In genomic region chr2:48529676-48530032, GRCh38 we compare ENCODE assay signal across 9 cellular contexts. TPM values are rescaled to one million over a fixed set of nuclear protein-coding genes. Genes with fewer than 3 reads are reported as not detected.
DNase-seq lines count a peak whose midpoint lies in the region; ATAC-seq, FAIRE-seq and TF ChIP-seq lines count a peak whose summit lies in the region.
"Had no signal": no experiment of that assay in that cellular context is flagged by ENCODE, and none has a peak within 500 bp of the region (broad histone marks: within the 10 kb centered on the region; RNA-seq: fewer than 3 reads in every experiment).

No MANE protein-coding gene starts in this region.

- H3K27me3 Mint-ChIP-seq in activated naive CD8-positive, alpha-beta T cell: no peaks in the 10 kb centered on the region

- no peak for TF ChIP-seq CTCF in kidney (IDR thresholded peaks at IDR 0.05; ENCODE audit: borderline replicate concordance, extremely low read depth, insufficient read depth)

- peak overlapping the region in 7 of 11 experiments; percentile 56 to 83 (median 73); a peak in 11 of 22 replicates for H3K9ac ChIP-seq in BLaER1 treated with 17β-estradiol and CSF1 and Interleukin-3, amounts not matched to agents 10 nM and 100 nM
- H3K9ac ChIP-seq in kidney (ENCODE audit: low read length in 2 of 2): peak overlapping the region in 1 of 2 donors; percentile 22

- H3K27ac ChIP-seq in BLaER1 treated with 17β-estradiol and CSF1 and Interleukin-3, amounts not matched to agents 10 nM and 100 nM: no peak overlapping the region
- H3K27ac ChIP-seq in kidney (ENCODE audit: low read depth in 2 of 2, low read length in 2 of 2) (peak overlapping the region; percentile 53 to 67), thymus (ENCODE audit: low read depth) (no peak overlapping the region)

- FAIRE-seq in kidney (lab: Jason Lieb, UNC): no peak
- FAIRE-seq: endometrium had no signal

- H3K4me3 Mint-ChIP-seq in activated naive CD8-positive, alpha-beta T cell: peak overlapping the region; percentile 83

- H3K4me3 ChIP-seq in BLaER1 treated with 17β-estradiol and CSF1 and Interleukin-3, amounts not matched to agents 10 nM and 100 nM: peak overlapping the region; percentile 59 to 89 (median 82)
- H3K4me3 ChIP-seq in kidney (ENCODE audit: low read length in 2 of 2): peak overlapping the region; percentile 45 to 57
- H3K4me3 ChIP-seq in thymus (ENCODE audit: low read length): peak overlapping the region; percentile 87

- intact Hi-C loops in kidney (cut with DNase I): no loop called here

- no peaks in the 10 kb centered on the region for H4K20me1 ChIP-seq in BLaER1 treated with 17β-estradiol and CSF1 and Interleukin-3, amounts not matched to agents 10 nM and 100 nM

- ATAC-seq in HG02870 (IDR thresholded peaks at IDR 0.05; ENCODE audit: unreplicated experiment) (peak; percentile 8), HG02973 (IDR thresholded peaks at IDR 0.05; ENCODE audit: unreplicated experiment) (no peak), HG03469 (IDR thresholded peaks at IDR 0.05; ENCODE audit: unreplicated experiment) (no peak)

- H3K36me3 ChIP-seq in BLaER1 treated with 17β-estradiol and CSF1 and Interleukin-3, amounts not matched to agents 10 nM and 100 nM: 0 out of 22 replicates have a peak, but pooled peaks cover 0 to 4% (median 0%) of the 10 kb centered on the region in 11 experiments
- no peaks in the 10 kb centered on the region for H3K36me3 ChIP-seq in kidney (ENCODE audit: control insufficient read depth in 1 of 2, insufficient read depth in 2 of 2, low read length in 2 of 2)
- H3K36me3 ChIP-seq in thymus (ENCODE audit: control insufficient read depth, insufficient read depth): no peaks in the 10 kb centered on the region

- peak overlapping the region; percentile 64 to 90 (median 77); a peak in 19 of 22 replicates for H3K4me2 ChIP-seq in BLaER1 treated with 17β-estradiol and CSF1 and Interleukin-3, amounts not matched to agents 10 nM and 100 nM

- H3K9me3 ChIP-seq in BLaER1 treated with 17β-estradiol and CSF1 and Interleukin-3, amounts not matched to agents 10 nM and 100 nM (replicated peaks in 1 of 11): no peaks in the 10 kb centered on the region
- H3K9me3 ChIP-seq in kidney (ENCODE audit: control insufficient read depth in 1 of 2, low read length in 2 of 2) (no peaks in the 10 kb centered on the region), thymus (ENCODE audit: control insufficient read depth) (no peaks in the 10 kb centered on the region)

- H3K4me1 Mint-ChIP-seq in activated naive CD8-positive, alpha-beta T cell (ENCODE audit: low read depth): peaks cover 20% of the 10 kb centered on the region

- 5% methylated on average over 15 of the region's 15 CpGs for WGBS in thymus

- H3K36me3 Mint-ChIP-seq in activated naive CD8-positive, alpha-beta T cell: peaks cover 11% of the 10 kb centered on the region

- H3K4me1 ChIP-seq in BLaER1 treated with 17β-estradiol and CSF1 and Interleukin-3, amounts not matched to agents 10 nM and 100 nM: peaks cover 24 to 42% (median 29%) of the 10 kb centered on the region in 10 experiments
- H3K4me1 ChIP-seq in kidney (ENCODE audit: control insufficient read depth in 1 of 2, insufficient read depth in 1 of 2, low read depth in 1 of 2, low read length in 2 of 2) (peaks cover 0 to 14% of the 10 kb centered on the region in 2 donors), thymus (ENCODE audit: control insufficient read depth, insufficient read depth, low read length) (no peaks in the 10 kb centered on the region)

- DNase-seq in kidney (no peak), CD1c-positive myeloid dendritic cell (ENCODE audit: extremely low spot score) (no peak)

- H3K27ac Mint-ChIP-seq in activated naive CD8-positive, alpha-beta T cell: no peak overlapping the region

- no peaks in the 10 kb centered on the region for H3K9me3 Mint-ChIP-seq in activated naive CD8-positive, alpha-beta T cell (ENCODE audit: low read depth)

- H3K27me3 ChIP-seq in BLaER1 treated with 17β-estradiol and CSF1 and Interleukin-3, amounts not matched to agents 10 nM and 100 nM: no peaks in the 10 kb centered on the region
- no peaks in the 10 kb centered on the region for H3K27me3 ChIP-seq in thymus (ENCODE audit: control insufficient read depth, insufficient read depth)

RNA-seq across cellular contexts. Expression of gene STON1, which starts 0.3 kb away (rescaled TPM):
- 15.7 TPM for total RNA-seq in kidney
- polyA plus RNA-seq in kidney (ENCODE audit: insufficient read depth, low read depth, low replicate concordance) (5.8 TPM), thymus (2.9 TPM)

Comparison
In these comparisons a context has a peak if more than half of its experiments do, and no peak if none do; other contexts are left out.
1. H3K27ac ChIP-seq: peak in kidney (2 of 2); none in BLaER1 treated with 17β-estradiol and CSF1 and Interleukin-3, amounts not matched to agents 10 nM and 100 nM (0 of 11) and thymus (single experiment).
2. Peak in every context shown above with its lines, with median percentiles within 50 percentile points of each other: H3K4me3 ChIP-seq.